8 cellular contexts compared by ENCODE assay signal in genomic region chr21:34526618-34527290, GRCh38. TPM values are rescaled to one million over a fixed set of nuclear protein-coding genes. Genes with fewer than 3 reads are reported as not detected.
DNase-seq lines count a peak whose midpoint lies in the region; ATAC-seq, FAIRE-seq and TF ChIP-seq lines count a peak whose summit lies in the region.

No MANE protein-coding gene starts in this region.

- H3K4me1 Mint-ChIP-seq in activated T-helper 2 cell treated with anti-CD3 and anti-CD28 coated beads, Interferon-gamma antibody, Interleukin-2, Interleukin-4, amounts not matched to agents 10 μg/mL and 5 μg/mL and 100 μg/mL, durations not matched to agents 14 hours and 24 hours and 36 hours (ENCODE audit: low read depth) = peaks cover 42% of the 10 kb centered on the region
- H3K4me1 Mint-ChIP-seq in neural progenitor cell = peaks cover 34% of the 10 kb centered on the region

- no peak for TF ChIP-seq CTCF in LNCaP clone FGC (IDR thresholded peaks at IDR 0.05; ENCODE audit: control insufficient read depth, extremely low read depth, insufficient read depth)
- no peak for TF ChIP-seq CTCF in fibroblast of villous mesenchyme (IDR thresholded peaks at IDR 0.05; ENCODE audit: insufficient read depth, low read depth, low read length)
- TF ChIP-seq CTCF in neural progenitor cell (IDR thresholded peaks at IDR 0.05) = no peak
- TF ChIP-seq CTCF in tibial nerve (IDR thresholded peaks at IDR 0.05) = no peak

- peaks cover 13% of the 10 kb centered on the region for H3K36me3 Mint-ChIP-seq in activated T-helper 2 cell treated with anti-CD3 and anti-CD28 coated beads, Interferon-gamma antibody, Interleukin-2, Interleukin-4, amounts not matched to agents 10 μg/mL and 5 μg/mL and 100 μg/mL, durations not matched to agents 14 hours and 24 hours and 36 hours (ENCODE audit: low read depth)
- H3K36me3 Mint-ChIP-seq in neural progenitor cell = peaks cover 2% of the 10 kb centered on the region

- intact Hi-C loops in activated T-helper 2 cell treated with anti-CD3 and anti-CD28 coated beads, Interferon-gamma antibody, Interleukin-2, Interleukin-4, amounts not matched to agents 10 μg/mL and 5 μg/mL and 100 μg/mL, durations not matched to agents 14 hours and 24 hours and 36 hours (cut with micrococcal nuclease) = no loop called here

- TF ChIP-seq EP300 in tibial nerve (IDR thresholded peaks at IDR 0.05) = peak; percentile 74 to 96

- H3F3A ChIP-seq in neural progenitor cell (ENCODE audit: low read depth) = peaks cover 8% of the 10 kb centered on the region

- H3K4me2 ChIP-seq in neural progenitor cell = peak overlapping the region; percentile 27

- no peak overlapping the region for H3K9ac ChIP-seq in neural progenitor cell

- H2AFZ ChIP-seq in neural progenitor cell (replicated peaks) = peak overlapping the region; percentile 20

- H3K36me3 ChIP-seq in neural progenitor cell = no peaks in the 10 kb centered on the region
- H3K36me3 ChIP-seq in tibial nerve = peaks cover 0 to 12% (median 0%) of the 10 kb centered on the region in 3 donors

- H3K27ac ChIP-seq in neural progenitor cell (no peak overlapping the region), tibial nerve (peak overlapping the region; percentile 73 to 93 (median 88))

- H3K27me3 ChIP-seq in neural progenitor cell = peaks cover 15% of the 10 kb centered on the region
- no peaks in the 10 kb centered on the region for H3K27me3 ChIP-seq in tibial nerve

- H3K4me3 Mint-ChIP-seq in activated T-helper 2 cell treated with anti-CD3 and anti-CD28 coated beads, Interferon-gamma antibody, Interleukin-2, Interleukin-4, amounts not matched to agents 10 μg/mL and 5 μg/mL and 100 μg/mL, durations not matched to agents 14 hours and 24 hours and 36 hours (ENCODE audit: low read depth) = peak overlapping the region; percentile 65
- H3K4me3 Mint-ChIP-seq in neural progenitor cell = peak overlapping the region; percentile 49

- no peak for ATAC-seq in HG03045 (IDR thresholded peaks at IDR 0.05; ENCODE audit: unreplicated experiment)

- no peak for DNase-seq in GM12892 (ENCODE audit: insufficient read length)
- peak; percentile 79 for DNase-seq in LNCaP clone FGC (ENCODE audit: low read depth)
- DNase-seq in activated T-helper 2 cell treated with anti-CD3 and anti-CD28 coated beads, Interferon-gamma antibody, Interleukin-2, Interleukin-4, amounts not matched to agents 10 μg/mL and 5 μg/mL and 100 μg/mL, durations not matched to agents 14 hours and 24 hours and 36 hours (ENCODE audit: low spot score) = no peak
- peak; percentile 100 for DNase-seq in fibroblast of villous mesenchyme (ENCODE audit: low read depth)
- peak; percentile 67 for DNase-seq in neural progenitor cell (ENCODE audit: low spot score)
- DNase-seq in tibial nerve (ENCODE audit: low spot score in 2 of 2) = peak; percentile 44 to 76
- no peak for DNase-seq in Kasumi-1 (lab: John Stamatoyannopoulos, UW)

- peak; percentile 42 for FAIRE-seq in GM12892 (lab: Jason Lieb, UNC)

- no peaks in the 10 kb centered on the region for H3K79me2 ChIP-seq in neural progenitor cell (ENCODE audit: low read depth)

- H3K4me3 ChIP-seq in LNCaP clone FGC (ENCODE audit: low read depth, low read length) = peak overlapping the region; percentile 41
- peak overlapping the region; percentile 64 for H3K4me3 ChIP-seq in fibroblast of villous mesenchyme (ENCODE audit: low read depth, low read length)
- H3K4me3 ChIP-seq in neural progenitor cell = no peak overlapping the region
- peak overlapping the region; percentile 27 to 51 (median 46) for H3K4me3 ChIP-seq in tibial nerve

- peak overlapping the region; percentile 90 for H3K27ac Mint-ChIP-seq in activated T-helper 2 cell treated with anti-CD3 and anti-CD28 coated beads, Interferon-gamma antibody, Interleukin-2, Interleukin-4, amounts not matched to agents 10 μg/mL and 5 μg/mL and 100 μg/mL, durations not matched to agents 14 hours and 24 hours and 36 hours
- H3K27ac Mint-ChIP-seq in neural progenitor cell = no peak overlapping the region

- H3K9me3 ChIP-seq in neural progenitor cell (ENCODE audit: low read depth) (no peaks in the 10 kb centered on the region), tibial nerve (no peaks in the 10 kb centered on the region)

- TF ChIP-seq POLR2A in GM12892 (IDR thresholded peaks at IDR 0.05; ENCODE audit: low read depth, low read length) = no peak
- TF ChIP-seq POLR2A in tibial nerve (IDR thresholded peaks at IDR 0.05) = peak in 1 of 2 donors; percentile 40

- 6 to 12% methylated on average over 10 of the region's 10 CpGs for WGBS in tibial nerve, 2 donors

- no peaks in the 10 kb centered on the region for H3K27me3 Mint-ChIP-seq in activated T-helper 2 cell treated with anti-CD3 and anti-CD28 coated beads, Interferon-gamma antibody, Interleukin-2, Interleukin-4, amounts not matched to agents 10 μg/mL and 5 μg/mL and 100 μg/mL, durations not matched to agents 14 hours and 24 hours and 36 hours (ENCODE audit: low read depth)
- no peaks in the 10 kb centered on the region for H3K27me3 Mint-ChIP-seq in neural progenitor cell (ENCODE audit: insufficient read depth, low read depth)

- no peaks in the 10 kb centered on the region for H3K9me3 Mint-ChIP-seq in activated T-helper 2 cell treated with anti-CD3 and anti-CD28 coated beads, Interferon-gamma antibody, Interleukin-2, Interleukin-4, amounts not matched to agents 10 μg/mL and 5 μg/mL and 100 μg/mL, durations not matched to agents 14 hours and 24 hours and 36 hours
- H3K9me3 Mint-ChIP-seq in neural progenitor cell = peaks cover 4% of the 10 kb centered on the region

- no peaks in the 10 kb centered on the region for H4K20me1 ChIP-seq in neural progenitor cell (ENCODE audit: low read depth)

- H3K4me1 ChIP-seq in neural progenitor cell (peaks cover 28% of the 10 kb centered on the region), tibial nerve (peaks cover 0 to 60% (median 33%) of the 10 kb centered on the region in 4 donors)

RNA-seq across cellular contexts. Expression of gene KCNE1, which starts 14.7 kb away (rescaled TPM):
- not detected for polyA plus RNA-seq in GM12892 (2012; ENCODE audit: missing spikeins)
- total RNA-seq in activated T-helper 2 cell treated with anti-CD3 and anti-CD28 coated beads, Interferon-gamma antibody, Interleukin-2, Interleukin-4, amounts not matched to agents 10 μg/mL and 5 μg/mL and 100 μg/mL, durations not matched to agents 14 hours and 24 hours and 36 hours = 0.37 and 0.46 TPM in 2 replicates
- total RNA-seq in fibroblast of villous mesenchyme (under 0.01 and 0.64 TPM in 2 replicates), neural progenitor cell (ENCODE audit: low replicate concordance) (not detected in 2 replicates), tibial nerve (10 to 100 TPM in 1 of 4 donors, 1 to 10 TPM in 3; 2.2 to 10.2 (median 2.9) TPM)

Comparison
In these comparisons a context has a peak if more than half of its experiments do, and no peak if none do; other contexts are left out.
1. DNase-seq: peak in LNCaP clone FGC (single experiment), fibroblast of villous mesenchyme (single experiment), neural progenitor cell (single experiment) and tibial nerve (2 of 2); none in GM12892 (single experiment), activated T-helper 2 cell treated with anti-CD3 and anti-CD28 coated beads, Interferon-gamma antibody, Interleukin-2, Interleukin-4, amounts not matched to agents 10 μg/mL and 5 μg/mL and 100 μg/mL, durations not matched to agents 14 hours and 24 hours and 36 hours (single experiment) and Kasumi-1 (0 of 2).